ENCODE assay signal across 1 cellular context in genomic region chr12:61780435-61780834, GRCh38.
TF ChIP-seq lines count a peak whose summit lies in the region.

No MANE protein-coding gene starts in this region.

TF ChIP-seq in WTC11, 78 proteins besides CTCF, POLR2A, EP300 and RAD21 (continued from another document):
- TF ChIP-seq, protein P1, sequence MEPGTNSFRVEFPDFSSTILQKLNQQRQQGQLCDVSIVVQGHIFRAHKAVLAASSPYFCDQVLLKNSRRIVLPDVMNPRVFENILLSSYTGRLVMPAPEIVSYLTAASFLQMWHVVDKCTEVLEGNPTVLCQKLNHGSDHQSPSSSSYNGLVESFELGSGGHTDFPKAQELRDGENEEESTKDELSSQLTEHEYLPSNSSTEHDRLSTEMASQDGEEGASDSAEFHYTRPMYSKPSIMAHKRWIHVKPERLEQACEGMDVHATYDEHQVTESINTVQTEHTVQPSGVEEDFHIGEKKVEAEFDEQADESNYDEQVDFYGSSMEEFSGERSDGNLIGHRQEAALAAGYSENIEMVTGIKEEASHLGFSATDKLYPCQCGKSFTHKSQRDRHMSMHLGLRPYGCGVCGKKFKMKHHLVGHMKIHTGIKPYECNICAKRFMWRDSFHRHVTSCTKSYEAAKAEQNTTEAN (CRISPR knock-in tag; IDR thresholded peaks at IDR 0.05), result no peak
- TF ChIP-seq ETV6 (CRISPR knock-in tag; IDR thresholded peaks at IDR 0.05), result no peak
- TF ChIP-seq, protein P2, sequence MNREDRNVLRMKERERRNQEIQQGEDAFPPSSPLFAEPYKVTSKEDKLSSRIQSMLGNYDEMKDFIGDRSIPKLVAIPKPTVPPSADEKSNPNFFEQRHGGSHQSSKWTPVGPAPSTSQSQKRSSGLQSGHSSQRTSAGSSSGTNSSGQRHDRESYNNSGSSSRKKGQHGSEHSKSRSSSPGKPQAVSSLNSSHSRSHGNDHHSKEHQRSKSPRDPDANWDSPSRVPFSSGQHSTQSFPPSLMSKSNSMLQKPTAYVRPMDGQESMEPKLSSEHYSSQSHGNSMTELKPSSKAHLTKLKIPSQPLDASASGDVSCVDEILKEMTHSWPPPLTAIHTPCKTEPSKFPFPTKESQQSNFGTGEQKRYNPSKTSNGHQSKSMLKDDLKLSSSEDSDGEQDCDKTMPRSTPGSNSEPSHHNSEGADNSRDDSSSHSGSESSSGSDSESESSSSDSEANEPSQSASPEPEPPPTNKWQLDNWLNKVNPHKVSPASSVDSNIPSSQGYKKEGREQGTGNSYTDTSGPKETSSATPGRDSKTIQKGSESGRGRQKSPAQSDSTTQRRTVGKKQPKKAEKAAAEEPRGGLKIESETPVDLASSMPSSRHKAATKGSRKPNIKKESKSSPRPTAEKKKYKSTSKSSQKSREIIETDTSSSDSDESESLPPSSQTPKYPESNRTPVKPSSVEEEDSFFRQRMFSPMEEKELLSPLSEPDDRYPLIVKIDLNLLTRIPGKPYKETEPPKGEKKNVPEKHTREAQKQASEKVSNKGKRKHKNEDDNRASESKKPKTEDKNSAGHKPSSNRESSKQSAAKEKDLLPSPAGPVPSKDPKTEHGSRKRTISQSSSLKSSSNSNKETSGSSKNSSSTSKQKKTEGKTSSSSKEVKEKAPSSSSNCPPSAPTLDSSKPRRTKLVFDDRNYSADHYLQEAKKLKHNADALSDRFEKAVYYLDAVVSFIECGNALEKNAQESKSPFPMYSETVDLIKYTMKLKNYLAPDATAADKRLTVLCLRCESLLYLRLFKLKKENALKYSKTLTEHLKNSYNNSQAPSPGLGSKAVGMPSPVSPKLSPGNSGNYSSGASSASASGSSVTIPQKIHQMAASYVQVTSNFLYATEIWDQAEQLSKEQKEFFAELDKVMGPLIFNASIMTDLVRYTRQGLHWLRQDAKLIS (CRISPR knock-in tag; IDR thresholded peaks at IDR 0.05; ENCODE audit: borderline replicate concordance), result no peak
- no peak for TF ChIP-seq ZNF263 (CRISPR knock-in tag; IDR thresholded peaks at IDR 0.05; ENCODE audit: low read depth)
- no peak for TF ChIP-seq TEAD4 (CRISPR knock-in tag; IDR thresholded peaks at IDR 0.05)
- TF ChIP-seq HMGXB4 (CRISPR knock-in tag; IDR thresholded peaks at IDR 0.05), result no peak
- TF ChIP-seq ZBTB21 (CRISPR knock-in tag; IDR thresholded peaks at IDR 0.05; ENCODE audit: borderline replicate concordance), result no peak
- no peak for TF ChIP-seq GABPB1 (CRISPR knock-in tag; IDR thresholded peaks at IDR 0.05)
- no peak for TF ChIP-seq NR1H2 (CRISPR knock-in tag; IDR thresholded peaks at IDR 0.05)
- no peak for TF ChIP-seq JUN (CRISPR knock-in tag; IDR thresholded peaks at IDR 0.05)
- TF ChIP-seq SOX15 (CRISPR knock-in tag; IDR thresholded peaks at IDR 0.05), result no peak
